Comparison of ENCODE assay signal across 14 cellular contexts in genomic region chr1:74399249-74399648, GRCh38.
DNase-seq lines count a peak whose midpoint lies in the region; ATAC-seq, FAIRE-seq and TF ChIP-seq lines count a peak whose summit lies in the region.
"Had no signal": no experiment of that assay in that cellular context is flagged by ENCODE, and none has a peak within 500 bp of the region (broad histone marks: within the 10 kb centered on the region; RNA-seq: fewer than 3 reads in every experiment).

No MANE protein-coding gene starts in this region.

- H3K27ac ChIP-seq in thyroid gland: no peak overlapping the region
- H3K27ac ChIP-seq: ovary had no signal

- no peaks in the 10 kb centered on the region for H3K9me3 ChIP-seq in thyroid gland
- H3K9me3 ChIP-seq: ovary had no signal

- TF ChIP-seq POLR2A in GM12891 (IDR thresholded peaks at IDR 0.05; ENCODE audit: low read depth, low read length) (no peak), thyroid gland (IDR thresholded peaks at IDR 0.05) (no peak)

- H3K4me3 ChIP-seq in thyroid gland (replicated peaks in 1 of 3): no peak overlapping the region
- H3K4me3 ChIP-seq: ovary had no signal

- no peaks in the 10 kb centered on the region for H3K4me1 ChIP-seq in thyroid gland

- no peak for FAIRE-seq in GM12891 (lab: Jason Lieb, UNC)
- FAIRE-seq: colon had no signal

- intact Hi-C loops in thyroid gland (cut with DNase I): no loop called here

- TF ChIP-seq CTCF in GM10266 (IDR thresholded peaks at IDR 0.05; ENCODE audit: control insufficient read depth, insufficient read depth, low read depth, missing control alignments) (no peak), thyroid gland (IDR thresholded peaks at IDR 0.05) (no peak)

- 91 to 95% methylated on average over 5 of the region's 5 CpGs for WGBS in thyroid gland, 2 donors

- H3K27me3 ChIP-seq in thyroid gland: no peaks in the 10 kb centered on the region
- H3K27me3 ChIP-seq: ovary had no signal

- peak; percentile 5 for DNase-seq in GM10266 (ENCODE audit: extremely low spot score)
- no peak for DNase-seq in NCI-H446 (lab: John Stamatoyannopoulos, UW)
- DNase-seq in NCI-H82 treated with DMSO at 0.1 percent for 48 hours (lab: John Stamatoyannopoulos, UW; ENCODE audit: unreplicated experiment): no peak
- DNase-seq in GM12891 (ENCODE audit: insufficient read length, low spot score): no peak
- DNase-seq in thyroid gland: no peak
- DNase-seq: midbrain; NCI-H526 treated with DMSO at 0.1 percent for 48 hours; ovary; stimulated activated CD4-positive, alpha-beta T cell treated with anti-CD3 and anti-CD28 coated beads, Interleukin-15, amount 100 ng/mL, for 24 hours; stimulated activated CD8-positive, alpha-beta memory T cell treated with anti-CD3 and anti-CD28 coated beads, Interleukin-4, amount 100 ng/mL, for 48 hours had no signal

- no peaks in the 10 kb centered on the region for H3K36me3 ChIP-seq in thyroid gland
- H3K36me3 ChIP-seq: ovary had no signal

- ATAC-seq in GM19043 (IDR thresholded peaks at IDR 0.05; ENCODE audit: low read depth, unreplicated experiment) (peak; percentile 39), HG02884 (IDR thresholded peaks at IDR 0.05; ENCODE audit: unreplicated experiment) (peak; percentile 73), HG03565 (IDR thresholded peaks at IDR 0.05; ENCODE audit: unreplicated experiment) (peak; percentile 85)

TF ChIP-seq in GM12891, 5 proteins besides CTCF, POLR2A, EP300 and RAD21:
- TF ChIP-seq POLR2AphosphoS5 (IDR thresholded peaks at IDR 0.05; ENCODE audit: low read depth, low read length) (no peak), SPI1 (IDR thresholded peaks at IDR 0.05; ENCODE audit: low read depth, low read length) (no peak), TAF1 (IDR thresholded peaks at IDR 0.05; ENCODE audit: low read depth, low read length) (no peak), POU2F2 (IDR thresholded peaks at IDR 0.05; ENCODE audit: low read depth, low read length) (no peak), PAX5 (IDR thresholded peaks at IDR 0.05; ENCODE audit: insufficient read depth, low read length, severe bottlenecking) (no peak)
